Comparison of ENCODE assay signal across 8 cellular contexts in genomic region chr19:44752816-44753618, GRCh38. TPM values are rescaled to one million over a fixed set of nuclear protein-coding genes. Genes with fewer than 3 reads are reported as not detected.
A peak's percentile ranks its signal among the peaks of the same experiment; 100 is the strongest.
DNase-seq lines count a peak whose midpoint lies in the region; ATAC-seq and TF ChIP-seq lines count a peak whose summit lies in the region.

No MANE protein-coding gene starts in this region.

- TF ChIP-seq POLR2A in esophagus muscularis mucosa (IDR thresholded peaks at IDR 0.05; ENCODE audit: low read depth) = no peak

- WGBS in esophagus muscularis mucosa = 18% methylated on average over 14 of the region's 16 CpGs

- DNase-seq in AG20443 (ENCODE audit: low spot score) (peak; percentile 83), NT2/D1 (ENCODE audit: low read depth, low spot score) (peak; percentile 28), esophagus muscularis mucosa (ENCODE audit: extremely low spot score) (peak; percentile 98), naive B cell (peak; percentile 98)
- peak; percentile 95 for DNase-seq in activated CD8-positive, alpha-beta memory T cell treated with anti-CD3 and anti-CD28 coated beads, Interleukin-2, amount 50 U/mL, for 48 hours
- DNase-seq in stimulated activated CD8-positive, alpha-beta memory T cell treated with anti-CD3 and anti-CD28 coated beads, Interleukin-7, amount 100 ng/mL, for 48 hours (ENCODE audit: extremely low read depth in 1 of 2, low read depth in 1 of 2) = peak; percentile 93 to 97

- no peaks in the 10 kb centered on the region for H3K9me3 Mint-ChIP-seq in naive B cell

- peaks cover 54 to 72% (median 64%) of the 10 kb centered on the region in 3 donors for H3K4me1 Mint-ChIP-seq in naive B cell

- H3K36me3 ChIP-seq in NT2/D1 (ENCODE audit: insufficient read depth, insufficient read length, low read length) (peaks cover 7% of the 10 kb centered on the region), esophagus muscularis mucosa (peaks cover 0 to 56% (median 29%) of the 10 kb centered on the region in 4 donors)

- intact Hi-C loops in esophagus muscularis mucosa (cut with DNase I) = no loop called here

- TF ChIP-seq EP300 in esophagus muscularis mucosa (IDR thresholded peaks at IDR 0.05) = peak; percentile 91

- peak overlapping the region; percentile 89 to 95 (median 90) for H3K27ac ChIP-seq in esophagus muscularis mucosa (replicated peaks in 1 of 4)

- H3K4me3 Mint-ChIP-seq in naive B cell = peak overlapping the region; percentile 95 to 97 (median 96)

- TF ChIP-seq CTCF in esophagus muscularis mucosa (IDR thresholded peaks at IDR 0.05) = no peak

- peaks cover 48% of the 10 kb centered on the region for H3K27me3 ChIP-seq in NT2/D1 (ENCODE audit: insufficient read depth, insufficient read length)
- no peaks in the 10 kb centered on the region for H3K27me3 ChIP-seq in esophagus muscularis mucosa

- peak overlapping the region; percentile 93 to 100 (median 99) for H3K27ac Mint-ChIP-seq in naive B cell

- H3K27me3 Mint-ChIP-seq in naive B cell = no peaks in the 10 kb centered on the region

- H3K4me1 ChIP-seq in NT2/D1 (ENCODE audit: insufficient read depth, insufficient read length) (peaks cover 17% of the 10 kb centered on the region), esophagus muscularis mucosa (peaks cover 68 to 96% (median 91%) of the 10 kb centered on the region in 4 donors)

- ATAC-seq in GM19023 (IDR thresholded peaks at IDR 0.05; ENCODE audit: unreplicated experiment) = peak; percentile 75
- peak; percentile 73 for ATAC-seq in HG03175 (IDR thresholded peaks at IDR 0.05; ENCODE audit: unreplicated experiment)
- ATAC-seq in naive B cell (ENCODE audit: low read depth in 2 of 2) = peak; percentile 75 to 76

- H3K9me3 ChIP-seq in NT2/D1 (ENCODE audit: insufficient read depth, low read length) (no peaks in the 10 kb centered on the region), esophagus muscularis mucosa (no peaks in the 10 kb centered on the region)

- no peak overlapping the region for H3K9ac ChIP-seq in NT2/D1 (ENCODE audit: insufficient read length, low read depth)

- H3K36me3 Mint-ChIP-seq in naive B cell = no peaks in the 10 kb centered on the region

- H3K4me3 ChIP-seq in NT2/D1 (ENCODE audit: insufficient read length, low read depth) (no peak overlapping the region), esophagus muscularis mucosa (peak overlapping the region; percentile 51 to 75 (median 56))

RNA-seq across cellular contexts. Expression of gene BCL3, which starts 4.5 kb away (rescaled TPM):
- total RNA-seq in esophagus muscularis mucosa = 100 to 1,000 TPM in 1 of 4 donors, 10 to 100 TPM in 2, 1 to 10 TPM in 1; 10.0 to 147 (median 20.2) TPM
- polyA plus RNA-seq in naive B cell (ENCODE audit: low read depth in 6 of 6) = 10 to 100 TPM in 5 of 6 donors, 1 to 10 TPM in 1; 8.2 to 17.4 (median 14.1) TPM

RNA-seq across cellular contexts. Expression of gene CBLC, which starts 24.7 kb away (rescaled TPM):
- under 1 TPM in 2 of 4 donors, not detected in 2; 0.34 to 0.50 TPM for total RNA-seq in esophagus muscularis mucosa
- not detected for polyA plus RNA-seq in naive B cell (ENCODE audit: low read depth in 6 of 6)

RNA-seq across cellular contexts. Expression of gene CEACAM16, which starts 54.1 kb away (rescaled TPM):
- total RNA-seq in esophagus muscularis mucosa = not detected
- polyA plus RNA-seq in naive B cell (ENCODE audit: low read depth in 6 of 6) = not detected

RNA-seq across cellular contexts. Expression of gene BCAM, which starts 55.9 kb away (rescaled TPM):
- 10 to 100 TPM; 32.4 to 76.5 (median 56.6) TPM for total RNA-seq in esophagus muscularis mucosa
- not detected for polyA plus RNA-seq in naive B cell (ENCODE audit: low read depth in 6 of 6)

Comparison
In these comparisons a context has a peak if more than half of its experiments do, and no peak if none do; other contexts are left out.
1. DNase-seq: peak in every context shown above with its lines; median percentile 98 in esophagus muscularis mucosa; 98 in naive B cell; 95 in activated CD8-positive, alpha-beta memory T cell treated with anti-CD3 and anti-CD28 coated beads, Interleukin-2, amount 50 U/mL, for 48 hours; 95 in stimulated activated CD8-positive, alpha-beta memory T cell treated with anti-CD3 and anti-CD28 coated beads, Interleukin-7, amount 100 ng/mL, for 48 hours; 83 in AG20443; 28 in NT2/D1.